ENCODE assay signal across 21 cellular contexts in the genomic region with DNA sequence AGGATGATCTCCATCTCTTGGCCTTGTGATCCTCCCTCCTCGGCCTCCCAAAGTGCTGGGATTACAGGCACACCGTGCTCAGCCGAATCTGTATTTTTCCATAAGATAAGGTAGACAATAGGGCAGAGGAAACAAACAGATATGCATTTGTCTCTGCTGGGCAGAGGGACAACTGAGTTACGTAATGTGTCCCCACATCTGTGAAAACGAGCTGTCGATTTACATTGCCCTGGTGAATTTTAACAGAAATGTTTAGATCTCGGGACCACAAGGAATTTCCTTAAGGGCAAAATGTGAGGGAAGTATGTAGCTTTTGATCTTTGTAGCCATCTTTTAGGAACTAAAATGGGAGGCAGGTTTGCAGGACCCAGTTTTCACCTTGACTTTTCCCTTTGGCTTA.
"Had no signal": no experiment of that assay in that cellular context is flagged by ENCODE, and none has a peak within 500 bp of the region (broad histone marks: within the 10 kb centered on the region; RNA-seq: fewer than 3 reads in every experiment).

No MANE protein-coding gene starts in this region.

- H3K27ac Mint-ChIP-seq: T-cell had no signal

- H3K27me3 ChIP-seq: MG63 had no signal

- H3K27ac ChIP-seq: RWPE1 had no signal

- H3K9me3 ChIP-seq: MG63, SK-N-SH had no signal

- ATAC-seq: Panc1, PC-3, T-cell had no signal

- H3K36me3 Mint-ChIP-seq: T-cell had no signal

- H3K4me3 Mint-ChIP-seq: T-cell had no signal

- H3K4me3 ChIP-seq: MG63 had no signal

- H3K9ac ChIP-seq: SK-N-SH had no signal

- H3K27me3 Mint-ChIP-seq: T-cell had no signal

- H3K4me1 Mint-ChIP-seq: T-cell had no signal

- H3K4me2 ChIP-seq: SK-N-SH had no signal

- H3K36me3 ChIP-seq: MG63 had no signal

- DNase-seq: KBM-7, MG63, NCI-H1092 treated with DMSO at 0.1 percent for 48 hours, NCI-H1436, NCI-H187, NCI-H2029, NCI-H2081 treated with DMSO at 0.1 percent for 48 hours, NCI-H2171, NCI-H226, NCI-H446, NCI-H510A, NCI-H524 treated with DMSO at 0.1 percent for 48 hours, NCI-H69, NCI-H774, PC-3, SHP77, SK-N-SH, SW 1271, T-cell had no signal
